ENCODE assay signal across 8 cellular contexts in the genomic region with DNA sequence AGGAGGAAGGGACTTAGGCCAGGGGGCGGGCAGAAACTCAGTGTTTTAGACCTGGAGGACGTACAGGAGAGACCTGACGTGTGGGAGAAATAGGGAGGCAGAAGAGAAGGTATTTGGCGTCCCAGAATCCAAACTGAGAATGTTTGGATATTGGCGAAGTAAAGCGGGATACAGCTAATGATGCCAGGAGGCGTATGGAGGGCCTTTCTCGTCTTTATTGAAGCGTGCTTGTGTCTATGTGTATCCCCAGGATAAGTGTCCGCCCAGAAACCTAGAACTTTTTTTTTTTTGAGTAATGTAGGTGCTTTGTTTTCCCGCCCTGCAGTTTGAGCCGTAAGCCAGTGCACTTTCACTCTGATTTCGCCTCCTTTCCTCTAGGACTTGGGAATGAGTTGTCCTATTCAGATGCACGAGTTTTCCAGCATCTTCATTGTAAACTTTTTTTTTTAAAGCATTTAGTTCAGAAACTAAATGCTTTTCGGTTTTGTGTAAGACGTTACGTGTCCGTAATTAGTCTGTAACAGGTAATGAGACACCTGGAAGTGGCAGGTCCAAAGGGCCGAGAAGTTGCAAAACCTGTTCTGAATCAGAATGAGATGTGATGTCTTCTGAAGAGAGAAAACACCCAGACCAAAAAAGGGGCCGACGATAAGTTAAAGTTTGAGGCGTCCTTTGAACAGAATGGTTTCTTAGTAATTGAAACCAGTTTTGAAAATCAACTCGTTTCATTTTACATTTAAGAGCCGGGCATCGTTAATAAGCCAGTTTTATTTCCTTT. TPM values are rescaled to one million over a fixed set of nuclear protein-coding genes. Genes with fewer than 3 reads are reported as not detected.
DNase-seq lines count a peak whose midpoint lies in the region; ATAC-seq and TF ChIP-seq lines count a peak whose summit lies in the region.

No MANE protein-coding gene starts in this region.

- no peaks in the 10 kb centered on the region for H3K27me3 ChIP-seq in mucosa of rectum (ENCODE audit: control insufficient read depth in 2 of 2, insufficient read depth in 2 of 2, low read length in 2 of 2)

- H3K9ac ChIP-seq in mucosa of rectum (ENCODE audit: low read depth in 1 of 2, low read length in 2 of 2), result peak overlapping the region; percentile 95

- H3K36me3 ChIP-seq in mucosa of rectum (ENCODE audit: control insufficient read depth in 2 of 2, insufficient read depth in 2 of 2, low read length in 2 of 2), result no peaks in the 10 kb centered on the region

- CTCF ChIA-PET in RWPE1 (lab: Yijun Ruan, JAX), result interaction anchor here (0.8 kb wide), 1 partner anchor 909 kb away, joined by 4 read pairs; no protein-coding TSS in a partner anchor

- H3K4me1 Mint-ChIP-seq in endothelial cell (ENCODE audit: unreplicated experiment), result peaks cover 25% of the 10 kb centered on the region

- H3K4me3 Mint-ChIP-seq in endothelial cell (ENCODE audit: unreplicated experiment), result peak overlapping the region; percentile 100

- ATAC-seq in GM19467 (IDR thresholded peaks at IDR 0.05; ENCODE audit: unreplicated experiment), result peak; percentile 34
- ATAC-seq in HG03457 (IDR thresholded peaks at IDR 0.05; ENCODE audit: unreplicated experiment), result peak; percentile 19

- H3K9me3 ChIP-seq in mucosa of rectum (ENCODE audit: control insufficient read depth in 2 of 2, low read length in 2 of 2), result no peaks in the 10 kb centered on the region

- H3K27ac Mint-ChIP-seq in endothelial cell (ENCODE audit: unreplicated experiment), result peak overlapping the region; percentile 96

- H3K9me3 Mint-ChIP-seq in endothelial cell (ENCODE audit: unreplicated experiment), result no peaks in the 10 kb centered on the region

- peaks cover 5% of the 10 kb centered on the region for H3K27me3 Mint-ChIP-seq in endothelial cell (ENCODE audit: unreplicated experiment)

- peaks cover 3% of the 10 kb centered on the region for H3K36me3 Mint-ChIP-seq in endothelial cell (ENCODE audit: low read depth, unreplicated experiment)

- DNase-seq in Daoy (ENCODE audit: low read depth) (peak; percentile 31), RWPE1 (ENCODE audit: low spot score) (peak; percentile 59), endothelial cell (ENCODE audit: low spot score) (no peak), HuH-7 (ENCODE audit: low spot score) (no peak), head of caudate nucleus (no peak)

- H3K4me3 ChIP-seq in mucosa of rectum (ENCODE audit: low read length in 2 of 2), result peak overlapping the region; percentile 88 to 91

- peaks cover 12 to 19% of the 10 kb centered on the region in 2 donors for H3K4me1 ChIP-seq in mucosa of rectum (ENCODE audit: control insufficient read depth in 2 of 2, insufficient read depth in 2 of 2, low read length in 2 of 2)

- TF ChIP-seq CTCF in RWPE1 (conservative IDR thresholded peaks at IDR 0.05; ENCODE audit: low read depth) (no peak), endothelial cell (IDR thresholded peaks at IDR 0.05; ENCODE audit: unreplicated experiment) (no peak)

- intact Hi-C loops in head of caudate nucleus (cut with DNase I), result no loop called here

- POLR2A ChIA-PET in RWPE1 (lab: Yijun Ruan, JAX; ENCODE audit: low non-redundant PET), result interaction anchor here (0.5 kb wide), 2 partner anchors 24 to 35 kb away, joined by 6 read pairs; no protein-coding TSS in a partner anchor

- peak overlapping the region; percentile 91 for H3K27ac ChIP-seq in RWPE1
- peak overlapping the region; percentile 97 for H3K27ac ChIP-seq in mucosa of rectum (ENCODE audit: low read depth in 2 of 2, low read length in 2 of 2)

RNA-seq across cellular contexts. Expression of gene ARL5B, which starts 0.7 kb away (rescaled TPM):
- 14.6 and 14.8 TPM in 2 replicates for total RNA-seq in Daoy (2014; rRNA removed; shearing (Covaris generic))
- 22.9 TPM for total RNA-seq in endothelial cell (ENCODE audit: unreplicated experiment)

RNA-seq across cellular contexts. Expression of gene NSUN6, which starts 8.6 kb away (rescaled TPM):
- total RNA-seq in Daoy (2014; rRNA removed; shearing (Covaris generic)), result 8.5 and 13.5 TPM in 2 replicates
- total RNA-seq in endothelial cell (ENCODE audit: unreplicated experiment), result 11.6 TPM

Comparison
In these comparisons a context has a peak if more than half of its experiments do, and no peak if none do; other contexts are left out.
1. DNase-seq: peak in Daoy (single experiment) and RWPE1 (single experiment); none in endothelial cell (single experiment), HuH-7 (single experiment) and head of caudate nucleus (0 of 42).